ENCODE assay signal across 8 cellular contexts in the genomic region with DNA sequence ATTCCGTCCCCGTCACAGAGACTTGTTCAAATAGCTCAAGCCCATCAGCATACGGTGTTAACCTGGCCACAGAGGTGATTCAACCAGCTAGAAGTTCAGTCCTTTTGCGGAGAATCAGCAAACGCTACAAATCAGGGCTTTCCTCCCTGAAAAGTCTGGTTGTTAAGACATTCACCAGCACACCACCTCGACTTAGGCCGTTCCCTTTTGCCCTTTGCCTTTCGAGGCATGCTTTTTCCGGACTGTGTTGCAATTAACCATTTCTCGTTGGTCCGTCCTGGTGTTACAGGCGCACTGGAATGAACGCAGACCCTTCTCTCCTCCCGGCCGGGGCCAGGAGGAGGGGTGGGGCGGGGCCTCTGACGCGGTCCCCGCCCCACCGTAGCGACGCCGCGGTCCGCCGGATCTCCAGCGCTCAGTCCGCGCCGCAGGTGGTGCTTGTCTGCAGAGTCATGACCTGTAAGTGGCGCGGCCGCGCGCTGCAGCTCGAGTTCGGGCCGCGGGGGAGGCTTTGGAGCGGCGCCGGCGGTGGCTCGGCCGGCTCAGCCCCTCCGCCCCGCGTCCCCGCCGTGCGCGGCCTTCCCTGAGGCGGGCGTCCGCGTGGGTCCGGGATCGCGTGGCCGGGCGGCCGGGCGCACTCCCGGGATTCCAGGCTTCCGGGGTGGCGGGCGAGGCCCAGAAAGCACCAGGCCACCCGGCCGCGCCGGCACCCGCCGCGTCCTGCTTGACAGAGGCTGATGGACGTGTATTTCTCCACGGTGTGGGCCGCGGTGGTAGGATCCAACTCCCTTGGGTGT. TPM values are rescaled to one million over a fixed set of nuclear protein-coding genes. Genes with fewer than 3 reads are reported as not detected.
DNase-seq lines count a peak whose midpoint lies in the region; ATAC-seq and TF ChIP-seq lines count a peak whose summit lies in the region.

A gene with protein sequence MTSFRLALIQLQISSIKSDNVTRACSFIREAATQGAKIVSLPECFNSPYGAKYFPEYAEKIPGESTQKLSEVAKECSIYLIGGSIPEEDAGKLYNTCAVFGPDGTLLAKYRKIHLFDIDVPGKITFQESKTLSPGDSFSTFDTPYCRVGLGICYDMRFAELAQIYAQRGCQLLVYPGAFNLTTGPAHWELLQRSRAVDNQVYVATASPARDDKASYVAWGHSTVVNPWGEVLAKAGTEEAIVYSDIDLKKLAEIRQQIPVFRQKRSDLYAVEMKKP (plus strand): TSS at position 418 of the 797 bp plus-strand sequence. CDS start 35 bp downstream, at position 453.

- peak; percentile 98 for ATAC-seq in GM21825 (IDR thresholded peaks at IDR 0.05; ENCODE audit: unreplicated experiment)
- ATAC-seq in natural killer cell treated with Interleukin-12 subunit alpha and Interleukin-12 subunit beta and Interleukin-15 and Interleukin-18, amount 100 ng/mL, for 72 hours, result peak; percentile 97 to 98
- peak; percentile 98 for ATAC-seq in stimulated activated naive CD8-positive, alpha-beta T cell treated with anti-CD3 and anti-CD28 coated beads, Interleukin-15, Interleukin-2, amounts not matched to agents 100 U/mL and 50 U/mL, for 24 hours

- H3K27ac ChIP-seq in KOPT-K1 (ENCODE audit: low read depth, low read length, poor library complexity, severe bottlenecking), result peak within 1 kb of the TSS; percentile 52

- peak; percentile 81 for DNase-seq in EH (ENCODE audit: low read depth)
- DNase-seq in activated T-helper 9 cell treated with anti-CD3 and anti-CD28 coated beads, Interleukin-2, amount 50 U/mL, for 16 hours (ENCODE audit: low read depth), result peak; percentile 74
- DNase-seq in fibroblast of pulmonary artery (ENCODE audit: low read depth), result peak; percentile 79
- peak; percentile 82 for DNase-seq in natural killer cell treated with Interleukin-12 subunit alpha and Interleukin-12 subunit beta and Interleukin-15 and Interleukin-18, amount 100 ng/mL, for 72 hours (ENCODE audit: low spot score)
- peak; percentile 84 for DNase-seq in stimulated activated naive CD8-positive, alpha-beta T cell treated with anti-CD3 and anti-CD28 coated beads, Interleukin-15, Interleukin-2, amounts not matched to agents 100 U/mL and 50 U/mL, for 24 hours

- no peaks in the 10 kb centered on the region for H3K36me3 Mint-ChIP-seq in natural killer cell treated with Interleukin-12 subunit alpha and Interleukin-12 subunit beta and Interleukin-15 and Interleukin-18, amount 100 ng/mL, for 72 hours

- H3K27me3 Mint-ChIP-seq in natural killer cell treated with Interleukin-12 subunit alpha and Interleukin-12 subunit beta and Interleukin-15 and Interleukin-18, amount 100 ng/mL, for 72 hours, result no peaks in the 10 kb centered on the region

- no peaks in the 10 kb centered on the region for H3K9me3 Mint-ChIP-seq in natural killer cell treated with Interleukin-12 subunit alpha and Interleukin-12 subunit beta and Interleukin-15 and Interleukin-18, amount 100 ng/mL, for 72 hours

- no peaks in the 10 kb centered on the region for H3K9me3 ChIP-seq in KOPT-K1 (ENCODE audit: insufficient read depth, low read length, poor library complexity, severe bottlenecking)

- H3K4me3 ChIP-seq in fibroblast of pulmonary artery (replicated peaks; ENCODE audit: low read depth, low read length), result peak within 1 kb of the TSS; percentile 58

- TF ChIP-seq CTCF in fibroblast of pulmonary artery (IDR thresholded peaks at IDR 0.05; ENCODE audit: low read length, missing control alignments), result no peak

- peak within 1 kb of the TSS; percentile 93 for H3K4me3 Mint-ChIP-seq in natural killer cell treated with Interleukin-12 subunit alpha and Interleukin-12 subunit beta and Interleukin-15 and Interleukin-18, amount 100 ng/mL, for 72 hours

- H3K36me3 ChIP-seq in KOPT-K1 (ENCODE audit: insufficient read depth, low read length), result peaks cover 8% of the 10 kb centered on the region; the same call in 1 of the 2 replicates

- H3K27ac Mint-ChIP-seq in natural killer cell treated with Interleukin-12 subunit alpha and Interleukin-12 subunit beta and Interleukin-15 and Interleukin-18, amount 100 ng/mL, for 72 hours, result peak within 1 kb of the TSS; percentile 80 to 96

- TF ChIP-seq POLR2A in Raji (IDR thresholded peaks at IDR 0.05; ENCODE audit: insufficient read depth, low read depth, low read length), result peak; percentile 83

- peaks cover 15 to 17% of the 10 kb centered on the region in 2 donors for H3K4me1 Mint-ChIP-seq in natural killer cell treated with Interleukin-12 subunit alpha and Interleukin-12 subunit beta and Interleukin-15 and Interleukin-18, amount 100 ng/mL, for 72 hours (ENCODE audit: low read depth in 2 of 2)

RNA-seq across cellular contexts. Expression of the gene that starts here (rescaled TPM):
- 10 to 100 TPM; 43.9 to 47.2 TPM for total RNA-seq in natural killer cell treated with Interleukin-12 subunit alpha and Interleukin-12 subunit beta and Interleukin-15 and Interleukin-18, amount 100 ng/mL, for 72 hours

Comparison
In these comparisons a context has a peak if more than half of its experiments do, and no peak if none do; other contexts are left out.
1. Peak in every context shown above with its lines: DNase-seq, ATAC-seq, H3K4me3 ChIP-seq and H3K27ac ChIP-seq.